Comparison of ENCODE assay signal across 31 cellular contexts in genomic region chr2:140786585-140786984, GRCh38.
A peak's percentile ranks its signal among the peaks of the same experiment; 100 is the strongest.
DNase-seq lines count a peak whose midpoint lies in the region; ATAC-seq and TF ChIP-seq lines count a peak whose summit lies in the region.
"Had no signal": no experiment of that assay in that cellular context is flagged by ENCODE, and none has a peak within 500 bp of the region (broad histone marks: within the 10 kb centered on the region; RNA-seq: fewer than 3 reads in every experiment).

No MANE protein-coding gene starts in this region.

- no peaks in the 10 kb centered on the region for H3K79me2 ChIP-seq in osteoblast (ENCODE audit: insufficient read depth, low read length)

- peak; percentile 67 for DNase-seq in DMS53 (lab: John Stamatoyannopoulos, UW)
- DNase-seq in NCI-H128 (lab: John Stamatoyannopoulos, UW; ENCODE audit: unreplicated experiment), result peak; percentile 9
- DNase-seq in NCI-H2227 treated with DMSO at 0.1 percent for 48 hours (lab: John Stamatoyannopoulos, UW), result peak; percentile 29
- no peak for DNase-seq in WTC11 (ENCODE audit: low spot score)
- no peak for DNase-seq in activated CD4-positive, alpha-beta memory T cell treated with anti-CD3 and anti-CD28 coated beads, Interleukin-2, amount 10 ng/mL, durations not matched to agents 7 days and 5 days
- no peak for DNase-seq in osteoblast (ENCODE audit: insufficient read length, low spot score, missing footprints)
- DNase-seq: activated CD4-positive, alpha-beta memory T cell treated with anti-CD3 and anti-CD28 coated beads for 36 hours; aorta; BE2C; DND-41; esophagus squamous epithelium; H7; hippocampal formation; left ventricle myocardium superior; naive thymus-derived CD8-positive, alpha-beta T cell; NCI-H1417 treated with DMSO at 0.1 percent for 48 hours; ovary; PC-3; SHP77 treated with DMSO at 0.1 percent for 48 hours; stimulated activated CD4-positive, alpha-beta T cell treated with anti-CD3 and anti-CD28 coated beads, Interleukin-4, amount 100 ng/mL, for 24 hours; stimulated activated naive B cell treated with anti-CD40 and anti-IgM and Interleukin-4, amounts not matched to agents 10 μg/mL and 1 μg/mL and 100 μg/mL, for 72 hours; uterus had no signal

- CTCF ChIA-PET in WTC11 (lab: Charles Lee), result interaction anchor here (0.7 kb wide), 1 partner anchor 22 kb away, joined by 3 read pairs; no protein-coding TSS in a partner anchor
- CTCF ChIA-PET in activated CD4-positive, alpha-beta memory T cell treated with anti-CD3 and anti-CD28 coated beads, Interleukin-2, amount 10 ng/mL, durations not matched to agents 7 days and 5 days (lab: Charles Lee), result no interaction called here

- no peaks in the 10 kb centered on the region for H3K27me3 Mint-ChIP-seq in WTC11 (ENCODE audit: low read depth)
- H3K27me3 Mint-ChIP-seq in activated CD4-positive, alpha-beta memory T cell treated with anti-CD3 and anti-CD28 coated beads, Interleukin-2, amount 10 ng/mL, durations not matched to agents 7 days and 5 days, result no peaks in the 10 kb centered on the region
- H3K27me3 Mint-ChIP-seq: activated CD4-positive, alpha-beta memory T cell treated with anti-CD3 and anti-CD28 coated beads for 36 hours; activated naive CD8-positive, alpha-beta T cell; IgD-negative memory B cell; naive thymus-derived CD8-positive, alpha-beta T cell; stimulated activated naive B cell treated with anti-CD40 and anti-IgM and Interleukin-4, amounts not matched to agents 10 μg/mL and 1 μg/mL and 100 μg/mL, for 72 hours had no signal

- H3K4me3 Mint-ChIP-seq in WTC11, result no peak overlapping the region
- no peak overlapping the region for H3K4me3 Mint-ChIP-seq in activated CD4-positive, alpha-beta memory T cell treated with anti-CD3 and anti-CD28 coated beads, Interleukin-2, amount 10 ng/mL, durations not matched to agents 7 days and 5 days
- H3K4me3 Mint-ChIP-seq: activated CD4-positive, alpha-beta memory T cell treated with anti-CD3 and anti-CD28 coated beads for 36 hours; activated naive CD8-positive, alpha-beta T cell; mesothelial cell of epicardium; naive thymus-derived CD8-positive, alpha-beta T cell; stimulated activated naive B cell treated with anti-CD40 and anti-IgM and Interleukin-4, amounts not matched to agents 10 μg/mL and 1 μg/mL and 100 μg/mL, for 72 hours had no signal

- POLR2A ChIA-PET in WTC11 (lab: Charles Lee), result no interaction called here
- POLR2A ChIA-PET in activated CD4-positive, alpha-beta memory T cell treated with anti-CD3 and anti-CD28 coated beads, Interleukin-2, amount 10 ng/mL, durations not matched to agents 7 days and 5 days (lab: Charles Lee), result no interaction called here

- no peaks in the 10 kb centered on the region for H4K20me1 ChIP-seq in osteoblast (ENCODE audit: insufficient read depth, low read length)

- H3K36me3 ChIP-seq in osteoblast (ENCODE audit: insufficient read depth, low read length), result no peaks in the 10 kb centered on the region
- H3K36me3 ChIP-seq: BE2C, esophagus squamous epithelium, gastroesophageal sphincter, ovary, right atrium auricular region, uterus had no signal

- H3K4me3 ChIP-seq in osteoblast (ENCODE audit: insufficient read depth, low read length), result no peak overlapping the region
- H3K4me3 ChIP-seq: esophagus squamous epithelium, gastroesophageal sphincter, ovary, right atrium auricular region, uterus had no signal

- H2AFZ ChIP-seq in osteoblast (ENCODE audit: low read length), result no peak overlapping the region

- H3K4me1 Mint-ChIP-seq in WTC11, result peaks cover 29% of the 10 kb centered on the region
- H3K4me1 Mint-ChIP-seq in activated CD4-positive, alpha-beta memory T cell treated with anti-CD3 and anti-CD28 coated beads, Interleukin-2, amount 10 ng/mL, durations not matched to agents 7 days and 5 days, result no peaks in the 10 kb centered on the region
- H3K4me1 Mint-ChIP-seq: IgD-negative memory B cell; mesothelial cell of epicardium; naive thymus-derived CD8-positive, alpha-beta T cell; stimulated activated naive B cell treated with anti-CD40 and anti-IgM and Interleukin-4, amounts not matched to agents 10 μg/mL and 1 μg/mL and 100 μg/mL, for 72 hours had no signal

- no peaks in the 10 kb centered on the region for H3K4me1 ChIP-seq in osteoblast (ENCODE audit: insufficient read depth, low read length)
- H3K4me1 ChIP-seq: BE2C, esophagus squamous epithelium, gastroesophageal sphincter, right atrium auricular region, uterus had no signal

- no peak overlapping the region for H3K27ac ChIP-seq in osteoblast (ENCODE audit: low read depth, low read length)
- H3K27ac ChIP-seq: esophagus squamous epithelium, gastroesophageal sphincter, ovary, right atrium auricular region, uterus had no signal

- ATAC-seq in WTC11 (peak; percentile 64), HG03460 (IDR thresholded peaks at IDR 0.05; ENCODE audit: unreplicated experiment) (no peak), HG03135 (IDR thresholded peaks at IDR 0.05; ENCODE audit: unreplicated experiment) (no peak)
- ATAC-seq: activated CD4-positive, CD25-positive, alpha-beta regulatory T cell treated with anti-CD3 and anti-CD28 coated beads, Interleukin-2, amount 50 U/mL, for 24 hours; gastroesophageal sphincter; left ventricle myocardium superior; naive thymus-derived CD8-positive, alpha-beta T cell; PC-3; stimulated activated naive B cell treated with anti-CD40 and anti-IgM and Interleukin-4, amounts not matched to agents 10 μg/mL and 1 μg/mL and 100 μg/mL, for 72 hours had no signal

- no peak overlapping the region for H3K4me2 ChIP-seq in osteoblast (ENCODE audit: insufficient read depth, low read length)

- TF ChIP-seq CTCF in WTC11 (IDR thresholded peaks at IDR 0.05) (no peak), osteoblast (IDR thresholded peaks at IDR 0.05; ENCODE audit: extremely low read depth, low read depth, low read length) (no peak)

- H3K36me3 Mint-ChIP-seq in WTC11, result no peaks in the 10 kb centered on the region
- H3K36me3 Mint-ChIP-seq in activated CD4-positive, alpha-beta memory T cell treated with anti-CD3 and anti-CD28 coated beads, Interleukin-2, amount 10 ng/mL, durations not matched to agents 7 days and 5 days (ENCODE audit: low read depth), result no peaks in the 10 kb centered on the region
- H3K36me3 Mint-ChIP-seq: activated CD4-positive, alpha-beta memory T cell treated with anti-CD3 and anti-CD28 coated beads for 36 hours; activated naive CD8-positive, alpha-beta T cell; IgD-negative memory B cell; mesothelial cell of epicardium; naive thymus-derived CD8-positive, alpha-beta T cell; stimulated activated naive B cell treated with anti-CD40 and anti-IgM and Interleukin-4, amounts not matched to agents 10 μg/mL and 1 μg/mL and 100 μg/mL, for 72 hours had no signal

- peaks cover 8% of the 10 kb centered on the region for H3K9me3 Mint-ChIP-seq in WTC11
- H3K9me3 Mint-ChIP-seq in activated CD4-positive, alpha-beta memory T cell treated with anti-CD3 and anti-CD28 coated beads, Interleukin-2, amount 10 ng/mL, durations not matched to agents 7 days and 5 days, result peaks cover 7% of the 10 kb centered on the region
- H3K9me3 Mint-ChIP-seq: mesothelial cell of epicardium had no signal

- H3K9me3 ChIP-seq in osteoblast (ENCODE audit: low read depth, low read length), result no peaks in the 10 kb centered on the region
- H3K9me3 ChIP-seq: BE2C, esophagus squamous epithelium, gastroesophageal sphincter, ovary, right atrium auricular region, uterus had no signal

- no peaks in the 10 kb centered on the region for H3K27me3 ChIP-seq in osteoblast (ENCODE audit: insufficient read depth, low read length)
- H3K27me3 ChIP-seq: BE2C, esophagus squamous epithelium, gastroesophageal sphincter, ovary, right atrium auricular region, uterus had no signal

- peak overlapping the region; percentile 1; the same call in 1 of the 2 replicates for H3K27ac Mint-ChIP-seq in WTC11
- no peak overlapping the region for H3K27ac Mint-ChIP-seq in activated CD4-positive, alpha-beta memory T cell treated with anti-CD3 and anti-CD28 coated beads, Interleukin-2, amount 10 ng/mL, durations not matched to agents 7 days and 5 days
- H3K27ac Mint-ChIP-seq: activated CD4-positive, alpha-beta memory T cell treated with anti-CD3 and anti-CD28 coated beads for 36 hours; activated naive CD8-positive, alpha-beta T cell; activated T-helper 2 cell treated with anti-CD3 and anti-CD28 coated beads, Interferon-gamma antibody, Interleukin-2, Interleukin-4, amounts not matched to agents 10 μg/mL and 5 μg/mL and 100 μg/mL, durations not matched to agents 14 hours and 24 hours and 36 hours; IgD-negative memory B cell; mesothelial cell of epicardium; naive thymus-derived CD8-positive, alpha-beta T cell; stimulated activated naive B cell treated with anti-CD40 and anti-IgM and Interleukin-4, amounts not matched to agents 10 μg/mL and 1 μg/mL and 100 μg/mL, for 72 hours had no signal

TF ChIP-seq in WTC11, 78 proteins besides CTCF, POLR2A, EP300 and RAD21:
- TF ChIP-seq, protein P1, sequence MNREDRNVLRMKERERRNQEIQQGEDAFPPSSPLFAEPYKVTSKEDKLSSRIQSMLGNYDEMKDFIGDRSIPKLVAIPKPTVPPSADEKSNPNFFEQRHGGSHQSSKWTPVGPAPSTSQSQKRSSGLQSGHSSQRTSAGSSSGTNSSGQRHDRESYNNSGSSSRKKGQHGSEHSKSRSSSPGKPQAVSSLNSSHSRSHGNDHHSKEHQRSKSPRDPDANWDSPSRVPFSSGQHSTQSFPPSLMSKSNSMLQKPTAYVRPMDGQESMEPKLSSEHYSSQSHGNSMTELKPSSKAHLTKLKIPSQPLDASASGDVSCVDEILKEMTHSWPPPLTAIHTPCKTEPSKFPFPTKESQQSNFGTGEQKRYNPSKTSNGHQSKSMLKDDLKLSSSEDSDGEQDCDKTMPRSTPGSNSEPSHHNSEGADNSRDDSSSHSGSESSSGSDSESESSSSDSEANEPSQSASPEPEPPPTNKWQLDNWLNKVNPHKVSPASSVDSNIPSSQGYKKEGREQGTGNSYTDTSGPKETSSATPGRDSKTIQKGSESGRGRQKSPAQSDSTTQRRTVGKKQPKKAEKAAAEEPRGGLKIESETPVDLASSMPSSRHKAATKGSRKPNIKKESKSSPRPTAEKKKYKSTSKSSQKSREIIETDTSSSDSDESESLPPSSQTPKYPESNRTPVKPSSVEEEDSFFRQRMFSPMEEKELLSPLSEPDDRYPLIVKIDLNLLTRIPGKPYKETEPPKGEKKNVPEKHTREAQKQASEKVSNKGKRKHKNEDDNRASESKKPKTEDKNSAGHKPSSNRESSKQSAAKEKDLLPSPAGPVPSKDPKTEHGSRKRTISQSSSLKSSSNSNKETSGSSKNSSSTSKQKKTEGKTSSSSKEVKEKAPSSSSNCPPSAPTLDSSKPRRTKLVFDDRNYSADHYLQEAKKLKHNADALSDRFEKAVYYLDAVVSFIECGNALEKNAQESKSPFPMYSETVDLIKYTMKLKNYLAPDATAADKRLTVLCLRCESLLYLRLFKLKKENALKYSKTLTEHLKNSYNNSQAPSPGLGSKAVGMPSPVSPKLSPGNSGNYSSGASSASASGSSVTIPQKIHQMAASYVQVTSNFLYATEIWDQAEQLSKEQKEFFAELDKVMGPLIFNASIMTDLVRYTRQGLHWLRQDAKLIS (CRISPR knock-in tag; IDR thresholded peaks at IDR 0.05; ENCODE audit: borderline replicate concordance), result no peak
- TF ChIP-seq IRF2 (CRISPR knock-in tag; IDR thresholded peaks at IDR 0.05; ENCODE audit: borderline replicate concordance, low read depth) (no peak), OVOL2 (CRISPR knock-in tag; IDR thresholded peaks at IDR 0.05; ENCODE audit: borderline replicate concordance) (no peak)
TF ChIP-seq in WTC11: peak in this region for 0.

Comparison
In these comparisons a context has a peak if more than half of its experiments do, and no peak if none do; other contexts are left out.
1. DNase-seq: peak in DMS53 (single experiment), NCI-H128 (single experiment) and NCI-H2227 treated with DMSO at 0.1 percent for 48 hours (single experiment); none in WTC11 (single experiment), activated CD4-positive, alpha-beta memory T cell treated with anti-CD3 and anti-CD28 coated beads, Interleukin-2, amount 10 ng/mL, durations not matched to agents 7 days and 5 days (single experiment) and osteoblast (single experiment).